In genomic region chr6:42547407-42548329, GRCh38 we compare ENCODE assay signal across 8 cellular contexts. TPM values are rescaled to one million over a fixed set of nuclear protein-coding genes. Genes with fewer than 3 reads are reported as not detected.
A peak's percentile ranks its signal among the peaks of the same experiment; 100 is the strongest.
DNase-seq lines count a peak whose midpoint lies in the region; ATAC-seq and TF ChIP-seq lines count a peak whose summit lies in the region.

No MANE protein-coding gene starts in this region.

- H3K27ac Mint-ChIP-seq in T-helper 17 cell, result peak overlapping the region; percentile 78

- H3K4me1 Mint-ChIP-seq in T-helper 17 cell, result peaks cover 6% of the 10 kb centered on the region

- peak overlapping the region; percentile 53 for H3K4me3 Mint-ChIP-seq in T-helper 17 cell

- H3K4me1 ChIP-seq in right cardiac atrium (ENCODE audit: control insufficient read depth, insufficient read depth, low read length), result no peaks in the 10 kb centered on the region
- H3K4me1 ChIP-seq in psoas muscle, result no peaks in the 10 kb centered on the region
- H3K4me1 ChIP-seq in urinary bladder (ENCODE audit: insufficient read depth), result no peaks in the 10 kb centered on the region

- TF ChIP-seq CTCF in psoas muscle (IDR thresholded peaks at IDR 0.05), result peak; percentile 95

- H3K36me3 Mint-ChIP-seq in T-helper 17 cell (ENCODE audit: low read depth), result no peaks in the 10 kb centered on the region

- intact Hi-C loops in right cardiac atrium (cut with DNase I), result no loop called here
- intact Hi-C loops in psoas muscle (cut with DNase I), result loop anchor here (2.0 to 5.0 kb wide), 3 partner anchors 285 to 470 kb away; no protein-coding TSS in a partner anchor

- H3K9me3 ChIP-seq in T-helper 17 cell (ENCODE audit: control insufficient read depth, low read length, poor library complexity, severe bottlenecking) (no peaks in the 10 kb centered on the region), right cardiac atrium (ENCODE audit: control insufficient read depth, low read length) (no peaks in the 10 kb centered on the region), psoas muscle (no peaks in the 10 kb centered on the region)

- DNase-seq in GDM1 (lab: John Stamatoyannopoulos, UW) (peak; percentile 79), NCI-H146 (lab: John Stamatoyannopoulos, UW) (peak; percentile 88), T-helper 17 cell (peak; percentile 76 to 93 (median 81)), right cardiac atrium (peak; percentile 83 to 94 (median 93)), psoas muscle (peak; percentile 84 to 89)

- peak overlapping the region; percentile 81 for H3K27ac ChIP-seq in angular gyrus (ENCODE audit: low read depth, low read length)
- H3K27ac ChIP-seq in right cardiac atrium (ENCODE audit: low read length), result no peak overlapping the region
- H3K27ac ChIP-seq in psoas muscle, result no peak overlapping the region
- no peak overlapping the region for H3K27ac ChIP-seq in urinary bladder (ENCODE audit: low read depth)

- WGBS in right cardiac atrium, result 6% methylated on average over 27 of the region's 27 CpGs
- WGBS in psoas muscle, 3 donors, result 2 to 4% (median 3%) methylated on average over 27 of the region's 27 CpGs
- 1% methylated on average over 27 of the region's 27 CpGs for WGBS in urinary bladder

- H3K27me3 ChIP-seq in right cardiac atrium (ENCODE audit: control insufficient read depth, insufficient read depth) (no peaks in the 10 kb centered on the region), psoas muscle (ENCODE audit: insufficient read depth in 3 of 3, low read length in 2 of 3) (peaks cover 0 to 2% (median 0%) of the 10 kb centered on the region in 3 donors)

- ATAC-seq in HG02588 (IDR thresholded peaks at IDR 0.05; ENCODE audit: unreplicated experiment) (peak; percentile 87), T-helper 17 cell (peak; percentile 99), right cardiac atrium (peak; percentile 98 to 99), psoas muscle (peak; percentile 96 to 99 (median 96))

- no peaks in the 10 kb centered on the region for H3K36me3 ChIP-seq in psoas muscle (ENCODE audit: insufficient read depth in 1 of 2, low read depth in 1 of 2)
- H3K36me3 ChIP-seq in urinary bladder (ENCODE audit: insufficient read depth), result no peaks in the 10 kb centered on the region

- H3K4me3 ChIP-seq in right cardiac atrium (ENCODE audit: low read length) (peak overlapping the region; percentile 58), psoas muscle (peak overlapping the region; percentile 62), urinary bladder (ENCODE audit: low read depth, low read length) (peak overlapping the region; percentile 14)

- H3K27me3 Mint-ChIP-seq in T-helper 17 cell, result peaks cover 14% of the 10 kb centered on the region

RNA-seq across cellular contexts. Expression of gene UBR2, which starts 16.2 kb away (rescaled TPM):
- 10 to 100 TPM; 35.1 to 40.7 TPM for total RNA-seq in T-helper 17 cell
- 10 to 100 TPM; 25.0 to 31.5 (median 29.6) TPM for total RNA-seq in right cardiac atrium
- 11.5 TPM for polyA plus RNA-seq in right cardiac atrium
- total RNA-seq in psoas muscle, result 10 to 100 TPM; 33.6 to 40.2 (median 34.3) TPM
- 10 to 100 TPM in 2 of 3 donors, 1 to 10 TPM in 1; 9.4 to 22.9 (median 11.0) TPM for polyA plus RNA-seq in psoas muscle
- total RNA-seq in urinary bladder, result 48.1 TPM
- polyA plus RNA-seq in urinary bladder, result 13.0 TPM

Comparison
In these comparisons a context has a peak if more than half of its experiments do, and no peak if none do; other contexts are left out.
1. intact Hi-C loops: an anchor here in psoas muscle (2.0 to 5.0 kb wide); none called in right cardiac atrium.